ENCODE assay signal across 10 cellular contexts in genomic region chr5:179661647-179662046, GRCh38. TPM values are rescaled to one million over a fixed set of nuclear protein-coding genes. Genes with fewer than 3 reads are reported as not detected.
"Had no signal": no experiment of that assay in that cellular context is flagged by ENCODE, and none has a peak within 500 bp of the region (broad histone marks: within the 10 kb centered on the region; RNA-seq: fewer than 3 reads in every experiment).

No MANE protein-coding gene starts in this region.

RNA-seq across cellular contexts. Expression of gene CBY3, which starts 19.2 kb away (rescaled TPM):
- total RNA-seq: stomach, subcutaneous adipose tissue, suprapubic skin, temporal lobe, transverse colon, upper lobe of right lung, ureter, urinary bladder, uterus, vagina had no signal
